21 cellular contexts compared by ENCODE assay signal in genomic region chr16:84571506-84571905, GRCh38. TPM values are rescaled to one million over a fixed set of nuclear protein-coding genes. Genes with fewer than 3 reads are reported as not detected.
A peak's percentile ranks its signal among the peaks of the same experiment; 100 is the strongest.
DNase-seq lines count a peak whose midpoint lies in the region; ATAC-seq, FAIRE-seq and TF ChIP-seq lines count a peak whose summit lies in the region.
"Had no signal": no experiment of that assay in that cellular context is flagged by ENCODE, and none has a peak within 500 bp of the region (broad histone marks: within the 10 kb centered on the region; RNA-seq: fewer than 3 reads in every experiment).

No MANE protein-coding gene starts in this region.

- no peaks in the 10 kb centered on the region for H3K79me2 ChIP-seq in K562 (ENCODE audit: control insufficient read depth, insufficient read depth, low read length)

- peaks cover 2% of the 10 kb centered on the region; the same call in 2 of the 3 replicates for H3K36me3 ChIP-seq in K562 (ENCODE audit: control insufficient read depth, insufficient read depth, low read length)

- no peaks in the 10 kb centered on the region for H3K9me1 ChIP-seq in K562 (ENCODE audit: control insufficient read depth, insufficient read depth, low read length)

- no peak overlapping the region for H3K27ac Mint-ChIP-seq in activated naive CD8-positive, alpha-beta T cell treated with anti-CD3 and anti-CD28 coated beads for 36 hours
- H3K27ac Mint-ChIP-seq in activated naive CD8-positive, alpha-beta T cell treated with anti-CD3 and anti-CD28 coated beads, Interleukin-2, amount 50 U/mL, for 24 hours = no peak overlapping the region
- peak overlapping the region; percentile 89 for H3K27ac Mint-ChIP-seq in stimulated activated naive B cell treated with anti-CD40 and anti-IgM and Interleukin-4, amounts not matched to agents 10 μg/mL and 1 μg/mL and 100 μg/mL, for 72 hours

- no TSS peak for BruUV-seq in K562 (replicated peaks; lab: Mats Ljungman, UMichigan)

- DNase-seq in activated naive CD8-positive, alpha-beta T cell treated with anti-CD3 and anti-CD28 coated beads for 36 hours = no peak
- no peak for DNase-seq in activated naive CD8-positive, alpha-beta T cell treated with anti-CD3 and anti-CD28 coated beads, Interleukin-2, amount 50 U/mL, for 24 hours
- DNase-seq in HTR-8/SVneo (ENCODE audit: insufficient read length, low spot score) (no peak), K562 (ENCODE audit: extremely low read depth in 1 of 4, low spot score in 3 of 4) (no peak), GM19238 (ENCODE audit: insufficient read length, low spot score) (no peak)
- DNase-seq in stimulated activated naive B cell treated with anti-CD40 and anti-IgM and Interleukin-4, amounts not matched to agents 10 μg/mL and 1 μg/mL and 100 μg/mL, for 72 hours = no peak
- DNase-seq: ACHN; AML-193; CD4-positive, alpha-beta memory T cell; GDM1; GOT3; NCI-H1048; NCI-H146; NCI-H2081 treated with DMSO at 0.1 percent for 48 hours; SHP77 treated with DMSO at 0.1 percent for 48 hours had no signal

- H2AFZ ChIP-seq in K562 (ENCODE audit: low read depth, low read length) = no peak overlapping the region

- H3K9ac ChIP-seq in K562 (ENCODE audit: insufficient read depth in 1 of 2, low read depth in 2 of 2, low read length in 2 of 2) = no peak overlapping the region
- H3K9ac ChIP-seq: KMS-11 had no signal

- ATAC-seq in activated naive CD8-positive, alpha-beta T cell treated with anti-CD3 and anti-CD28 coated beads, Interleukin-2, amount 50 U/mL, for 24 hours = no peak
- no peak for ATAC-seq in K562
- no peak for ATAC-seq in stimulated activated naive B cell treated with anti-CD40 and anti-IgM and Interleukin-4, amounts not matched to agents 10 μg/mL and 1 μg/mL and 100 μg/mL, for 72 hours (replicated peaks)
- no peak for ATAC-seq in GM18520 (IDR thresholded peaks at IDR 0.05; ENCODE audit: unreplicated experiment)
- ATAC-seq in HG03135 (IDR thresholded peaks at IDR 0.05; ENCODE audit: unreplicated experiment) = no peak
- ATAC-seq: SK-N-SH treated with all-trans-retinoic acid at 6 μM for 48 hours had no signal

- WGBS in K562 (ENCODE audit: insufficient coverage, low coverage, missing lambda C conversion rate) = 88% methylated on average over 13 of the region's 13 CpGs

- H3K27me3 ChIP-seq in K562 (ENCODE audit: control insufficient read depth in 2 of 2, insufficient read depth in 2 of 2, low read length in 2 of 2) = no peaks in the 10 kb centered on the region

- no peak overlapping the region for H3K27ac ChIP-seq in K562 (ENCODE audit: extremely low read depth, low read depth, low read length)
- H3K27ac ChIP-seq: KMS-11 had no signal

- FAIRE-seq in HTR-8/SVneo (lab: Jason Lieb, UNC) (peak; percentile 20), K562 (lab: Jason Lieb, UNC) (no peak)
- FAIRE-seq: GM12891, GM18507 had no signal

- peaks cover 0 to 6% of the 10 kb centered on the region in 2 experiments; a peak in 1 of 5 replicates for H3K4me1 ChIP-seq in K562 (replicated peaks in 1 of 2; ENCODE audit: control insufficient read depth in 2 of 2, insufficient read depth in 2 of 2, low read length in 2 of 2)

- no peaks in the 10 kb centered on the region for H3K9me3 ChIP-seq in K562 (replicated peaks; ENCODE audit: control insufficient read depth, insufficient read depth, low read depth, low read length)

- peaks cover 76% of the 10 kb centered on the region for H3K36me3 Mint-ChIP-seq in activated naive CD8-positive, alpha-beta T cell treated with anti-CD3 and anti-CD28 coated beads for 36 hours
- peaks cover 63% of the 10 kb centered on the region for H3K36me3 Mint-ChIP-seq in activated naive CD8-positive, alpha-beta T cell treated with anti-CD3 and anti-CD28 coated beads, Interleukin-2, amount 50 U/mL, for 24 hours (ENCODE audit: low read depth)
- peaks cover 60 to 76% of the 10 kb centered on the region in 2 donors for H3K36me3 Mint-ChIP-seq in stimulated activated naive B cell treated with anti-CD40 and anti-IgM and Interleukin-4, amounts not matched to agents 10 μg/mL and 1 μg/mL and 100 μg/mL, for 72 hours

- POLR2A ChIA-PET in K562 (lab: Yijun Ruan, JAX) = no interaction called here

- no peak overlapping the region for H3K4me2 ChIP-seq in K562 (ENCODE audit: insufficient read depth, low read length)
- H3K4me2 ChIP-seq: KMS-11 had no signal

- no peak for TF ChIP-seq POLR2A in K562 (conservative IDR thresholded peaks at IDR 0.05)

- peaks cover 12% of the 10 kb centered on the region for H3K9me3 Mint-ChIP-seq in activated naive CD8-positive, alpha-beta T cell treated with anti-CD3 and anti-CD28 coated beads for 36 hours
- H3K9me3 Mint-ChIP-seq in activated naive CD8-positive, alpha-beta T cell treated with anti-CD3 and anti-CD28 coated beads, Interleukin-2, amount 50 U/mL, for 24 hours = peaks cover 12% of the 10 kb centered on the region
- peaks cover 8 to 13% of the 10 kb centered on the region in 2 donors for H3K9me3 Mint-ChIP-seq in stimulated activated naive B cell treated with anti-CD40 and anti-IgM and Interleukin-4, amounts not matched to agents 10 μg/mL and 1 μg/mL and 100 μg/mL, for 72 hours

- no peak for TF ChIP-seq RAD21 in K562 (CRISPR knock-in tag; conservative IDR thresholded peaks at IDR 0.05 in 1 of 2, IDR thresholded peaks at IDR 0.05 in 1 of 2)

- H3K4me1 Mint-ChIP-seq in activated naive CD8-positive, alpha-beta T cell treated with anti-CD3 and anti-CD28 coated beads for 36 hours = peaks cover 15% of the 10 kb centered on the region
- peaks cover 33% of the 10 kb centered on the region for H3K4me1 Mint-ChIP-seq in activated naive CD8-positive, alpha-beta T cell treated with anti-CD3 and anti-CD28 coated beads, Interleukin-2, amount 50 U/mL, for 24 hours
- peaks cover 17 to 51% of the 10 kb centered on the region in 2 donors for H3K4me1 Mint-ChIP-seq in stimulated activated naive B cell treated with anti-CD40 and anti-IgM and Interleukin-4, amounts not matched to agents 10 μg/mL and 1 μg/mL and 100 μg/mL, for 72 hours

- no peak for TF ChIP-seq EP300 in K562 (IDR thresholded peaks at IDR 0.05; ENCODE audit: low read length)

- no peaks in the 10 kb centered on the region for H4K20me1 ChIP-seq in K562 (replicated peaks; ENCODE audit: control insufficient read depth, insufficient read depth, low read length)

- TF ChIP-seq CTCF in K562 (IDR thresholded peaks at IDR 0.05 in 2 of 3, conservative IDR thresholded peaks at IDR 0.05 in 1 of 3; ENCODE audit: insufficient read depth in 2 of 3, low read depth in 1 of 3, low read length in 3 of 3) = no peak

- H3K4me3 ChIP-seq in K562 = no peak overlapping the region

- H3K4me3 Mint-ChIP-seq in activated naive CD8-positive, alpha-beta T cell treated with anti-CD3 and anti-CD28 coated beads for 36 hours = peak overlapping the region; percentile 4
- H3K4me3 Mint-ChIP-seq in activated naive CD8-positive, alpha-beta T cell treated with anti-CD3 and anti-CD28 coated beads, Interleukin-2, amount 50 U/mL, for 24 hours = no peak overlapping the region
- H3K4me3 Mint-ChIP-seq in stimulated activated naive B cell treated with anti-CD40 and anti-IgM and Interleukin-4, amounts not matched to agents 10 μg/mL and 1 μg/mL and 100 μg/mL, for 72 hours = peak overlapping the region in 1 of 2 donors; percentile 31
- H3K4me3 Mint-ChIP-seq: CD4-positive, alpha-beta memory T cell had no signal

- H3K27me3 Mint-ChIP-seq in activated naive CD8-positive, alpha-beta T cell treated with anti-CD3 and anti-CD28 coated beads for 36 hours = no peaks in the 10 kb centered on the region
- H3K27me3 Mint-ChIP-seq in activated naive CD8-positive, alpha-beta T cell treated with anti-CD3 and anti-CD28 coated beads, Interleukin-2, amount 50 U/mL, for 24 hours = no peaks in the 10 kb centered on the region
- H3K27me3 Mint-ChIP-seq in stimulated activated naive B cell treated with anti-CD40 and anti-IgM and Interleukin-4, amounts not matched to agents 10 μg/mL and 1 μg/mL and 100 μg/mL, for 72 hours = no peaks in the 10 kb centered on the region
- H3K27me3 Mint-ChIP-seq: CD4-positive, alpha-beta memory T cell had no signal

- intact Hi-C loops in K562 (cut with micrococcal nuclease) = no loop called here

- in situ Hi-C loops in K562 (cut with MboI) = no loop called here

- CTCF ChIA-PET in K562 (lab: Yijun Ruan, JAX; ENCODE audit: low intra/inter-chr PET ratio) = no interaction called here

TF ChIP-seq in K562, 482 proteins besides CTCF, POLR2A, EP300 and RAD21 (continues in another document):
- TF ChIP-seq HMGN3 (IDR thresholded peaks at IDR 0.05; ENCODE audit: borderline replicate concordance, extremely low read depth, insufficient read length, low read depth, low read length) (no peak), POLR2G (IDR thresholded peaks at IDR 0.05; ENCODE audit: low read depth, low read length) (0 out of 2 replicates have a peak, but pooled peaks have one; percentile 27), HDAC3 (IDR thresholded peaks at IDR 0.05; ENCODE audit: borderline replicate concordance, partially characterized antibody) (no peak), SRSF9 (IDR thresholded peaks at IDR 0.05; ENCODE audit: borderline replicate concordance, low read depth, low read length) (no peak)

RNA-seq across cellular contexts. Expression of gene COTL1, which starts 46.4 kb away (rescaled TPM):
- total RNA-seq in activated naive CD8-positive, alpha-beta T cell treated with anti-CD3 and anti-CD28 coated beads for 36 hours = 100 to 1,000 TPM; 588 to 605 TPM
- 27.5 and 42.5 TPM in 2 replicates for total RNA-seq in K562 (2011; cell fraction: chromatin; rRNA removed; ENCODE audit: low replicate concordance)
- 32.2 and 34.5 TPM in 2 replicates for total RNA-seq in K562 (2011; cell fraction: nucleolus; rRNA removed)
- total RNA-seq in K562 (2011; cell fraction: nucleoplasm; rRNA removed) = 35.0 and 39.8 TPM in 2 replicates
- total RNA-seq in K562 (2014; rRNA removed) = 117 and 145 TPM in 2 replicates
- 49.5 and 60.5 TPM in 2 replicates for total RNA-seq in K562 (2014; rRNA removed; fragmentation: Illumina TruSeq; extraction: Trizol)
- 71.8 and 72.5 TPM in 2 replicates for total RNA-seq in K562 (2015; rRNA removed; fragmentation: Illumina TruSeq; extraction: Trizol)
- total RNA-seq in K562 (2021) = 185 and 186 TPM in 2 replicates
- polyA plus RNA-seq in K562 (2011; rRNA removed) = 33.9 and 39.4 TPM in 2 replicates
- polyA plus RNA-seq in K562 (2011; cell fraction: cytosol; rRNA removed) = 54.4 and 79.1 TPM in 2 replicates
- 33.5 and 46.0 TPM in 2 replicates for polyA plus RNA-seq in K562 (2011; cell fraction: nucleus; rRNA removed)
- 111 and 131 TPM in 2 replicates for polyA plus RNA-seq in K562 (2012)
- polyA plus RNA-seq in K562 (2014; fragmentation: Illumina TruSeq; extraction: Trizol) = 161 TPM in 2 replicates
- polyA plus RNA-seq in K562 (2014; fragmentation: Nextera tagmentation; extraction: Ambion mirVana) = 10 to 100 TPM; 27.7 to 33.4 TPM
- 91.2 and 100 TPM in 2 replicates for polyA plus RNA-seq in K562 (2014; rRNA removed)
- 21.2 and 25.2 TPM in 2 replicates for polyA minus RNA-seq in K562 (2011; rRNA and poly(A)+ RNA removed)
- 32.1 and 32.6 TPM in 2 replicates for polyA minus RNA-seq in K562 (2011; cell fraction: cytosol; rRNA and poly(A)+ RNA removed)
- 15.1 and 19.7 TPM in 2 replicates for polyA minus RNA-seq in K562 (2011; cell fraction: nucleus; rRNA and poly(A)+ RNA removed)
